Comparison of ENCODE assay signal across 12 cellular contexts in genomic region chr3:146222204-146223046, GRCh38. TPM values are rescaled to one million over a fixed set of nuclear protein-coding genes. Genes with fewer than 3 reads are reported as not detected.
A peak's percentile ranks its signal among the peaks of the same experiment; 100 is the strongest.
DNase-seq lines count a peak whose midpoint lies in the region; ATAC-seq, FAIRE-seq and TF ChIP-seq lines count a peak whose summit lies in the region.
"Had no signal": no experiment of that assay in that cellular context is flagged by ENCODE, and none has a peak within 500 bp of the region (broad histone marks: within the 10 kb centered on the region; RNA-seq: fewer than 3 reads in every experiment).

No MANE protein-coding gene starts in this region.

- H3K27me3 ChIP-seq in stomach = no peaks in the 10 kb centered on the region

- peak; percentile 69 for FAIRE-seq in islet of Langerhans (lab: Jason Lieb, UNC)

- POLR2A ChIA-PET in activated CD4-positive, alpha-beta T cell treated with anti-CD3 and anti-CD28 coated beads for 36 hours (lab: Charles Lee) = no interaction called here
- POLR2A ChIA-PET in HEK293T (lab: Yijun Ruan, JAX) = no interaction called here

- H3K27me3 Mint-ChIP-seq in activated CD4-positive, alpha-beta T cell treated with anti-CD3 and anti-CD28 coated beads for 36 hours = peaks cover 5% of the 10 kb centered on the region

- peak; percentile 74 for DNase-seq in LoVo (ENCODE audit: low spot score)
- DNase-seq in choroid plexus epithelial cell (ENCODE audit: low read depth) = peak; percentile 63
- DNase-seq in stomach = no peak
- no peak for DNase-seq in activated CD4-positive, alpha-beta T cell treated with anti-CD3 and anti-CD28 coated beads for 36 hours
- DNase-seq in HEK293T (ENCODE audit: extremely low spot score) = no peak
- DNase-seq: activated T-cell treated with anti-CD3 and anti-CD28 coated beads, Interleukin-2, amount 50 U/mL, for 1 hour; NCI-H2029; T-helper 17 cell had no signal

- H3K27ac ChIP-seq in stomach = peak overlapping the region in 3 of 5 donors; percentile 29 to 58 (median 40)
- H3K27ac ChIP-seq: epithelial cell of prostate had no signal

- H3K4me3 Mint-ChIP-seq in activated CD4-positive, alpha-beta T cell treated with anti-CD3 and anti-CD28 coated beads for 36 hours = no peak overlapping the region
- H3K4me3 Mint-ChIP-seq: T-helper 17 cell had no signal

- ATAC-seq in GM21423 (IDR thresholded peaks at IDR 0.05; ENCODE audit: unreplicated experiment) (no peak), GM18858 (IDR thresholded peaks at IDR 0.05; ENCODE audit: unreplicated experiment) (no peak)
- ATAC-seq in activated CD4-positive, alpha-beta T cell treated with anti-CD3 and anti-CD28 coated beads for 36 hours = no peak
- ATAC-seq: T-helper 17 cell had no signal

- H3K9me3 ChIP-seq in stomach = no peaks in the 10 kb centered on the region

- no peaks in the 10 kb centered on the region for H3K36me3 Mint-ChIP-seq in activated CD4-positive, alpha-beta T cell treated with anti-CD3 and anti-CD28 coated beads for 36 hours (ENCODE audit: low read depth)

- no peaks in the 10 kb centered on the region for H3K9me3 Mint-ChIP-seq in activated CD4-positive, alpha-beta T cell treated with anti-CD3 and anti-CD28 coated beads for 36 hours (ENCODE audit: low read depth)

- 43 to 56% (median 52%) methylated on average over 9 of the region's 9 CpGs for WGBS in stomach, 5 donors

- H3K36me3 ChIP-seq in stomach = peaks cover 0 to 6% (median 0%) of the 10 kb centered on the region in 4 donors

- CTCF ChIA-PET in activated CD4-positive, alpha-beta T cell treated with anti-CD3 and anti-CD28 coated beads for 36 hours (lab: Charles Lee) = no interaction called here
- CTCF ChIA-PET in HEK293T (lab: Yijun Ruan, JAX) = interaction anchor here (1.8 kb wide), 1 partner anchor 33 kb away, joined by 5 read pairs; no protein-coding TSS in a partner anchor

- no peak overlapping the region for H3K27ac Mint-ChIP-seq in activated CD4-positive, alpha-beta T cell treated with anti-CD3 and anti-CD28 coated beads for 36 hours
- H3K27ac Mint-ChIP-seq: T-helper 17 cell had no signal

- TF ChIP-seq POLR2A in stomach (IDR thresholded peaks at IDR 0.05) = no peak

- H3K4me1 ChIP-seq in stomach = peaks cover 0 to 51% (median 22%) of the 10 kb centered on the region in 4 donors

- peak; percentile 5 for TF ChIP-seq CTCF in choroid plexus epithelial cell (conservative IDR thresholded peaks at IDR 0.05; ENCODE audit: low read depth, low read length)
- no peak for TF ChIP-seq CTCF in stomach (IDR thresholded peaks at IDR 0.05)

- no peak for TF ChIP-seq EP300 in stomach (IDR thresholded peaks at IDR 0.05)

- no peaks in the 10 kb centered on the region for H3K4me1 Mint-ChIP-seq in activated CD4-positive, alpha-beta T cell treated with anti-CD3 and anti-CD28 coated beads for 36 hours

- H3K4me3 ChIP-seq in choroid plexus epithelial cell (ENCODE audit: low read depth, low read length) (no peak overlapping the region), stomach (no peak overlapping the region)

- intact Hi-C loops in stomach (cut with DNase I; ENCODE audit: low total_unique reads) = loop anchor here (5.0 kb wide), 1 partner anchor 105 kb away; no protein-coding TSS in a partner anchor
- intact Hi-C loops in activated CD4-positive, alpha-beta T cell treated with anti-CD3 and anti-CD28 coated beads for 36 hours (cut with DNase I, micrococcal nuclease) = no loop called here

TF ChIP-seq in HEK293T, 16 proteins besides CTCF, POLR2A, EP300 and RAD21:
- no peak for TF ChIP-seq TARDBP (IDR thresholded peaks at IDR 0.05)
- no peak for TF ChIP-seq NFRKB (IDR thresholded peaks at IDR 0.05)
- no peak for TF ChIP-seq FOXM1 (IDR thresholded peaks at IDR 0.05; ENCODE audit: borderline replicate concordance)
- no peak for TF ChIP-seq ARNT (IDR thresholded peaks at IDR 0.05)
- TF ChIP-seq, protein P1, sequence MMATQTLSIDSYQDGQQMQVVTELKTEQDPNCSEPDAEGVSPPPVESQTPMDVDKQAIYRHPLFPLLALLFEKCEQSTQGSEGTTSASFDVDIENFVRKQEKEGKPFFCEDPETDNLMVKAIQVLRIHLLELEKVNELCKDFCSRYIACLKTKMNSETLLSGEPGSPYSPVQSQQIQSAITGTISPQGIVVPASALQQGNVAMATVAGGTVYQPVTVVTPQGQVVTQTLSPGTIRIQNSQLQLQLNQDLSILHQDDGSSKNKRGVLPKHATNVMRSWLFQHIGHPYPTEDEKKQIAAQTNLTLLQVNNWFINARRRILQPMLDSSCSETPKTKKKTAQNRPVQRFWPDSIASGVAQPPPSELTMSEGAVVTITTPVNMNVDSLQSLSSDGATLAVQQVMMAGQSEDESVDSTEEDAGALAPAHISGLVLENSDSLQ (IDR thresholded peaks at IDR 0.05) = no peak
- TF ChIP-seq SUZ12 (IDR thresholded peaks at IDR 0.05) = no peak
- no peak for TF ChIP-seq FOXA1 (IDR thresholded peaks at IDR 0.05)
- TF ChIP-seq HDGF (IDR thresholded peaks at IDR 0.05; ENCODE audit: borderline replicate concordance) = no peak
- TF ChIP-seq CTBP1 (IDR thresholded peaks at IDR 0.05; ENCODE audit: borderline replicate concordance) = no peak
- no peak for TF ChIP-seq ZNF384 (IDR thresholded peaks at IDR 0.05)
- TF ChIP-seq FOXK2 (IDR thresholded peaks at IDR 0.05) = no peak
- no peak for TF ChIP-seq LEF1 (IDR thresholded peaks at IDR 0.05; ENCODE audit: borderline replicate concordance)
- no peak for TF ChIP-seq L3MBTL2 (conservative IDR thresholded peaks at IDR 0.05)
- TF ChIP-seq SP1 (IDR thresholded peaks at IDR 0.05) = no peak
- no peak for TF ChIP-seq ELF4 (IDR thresholded peaks at IDR 0.05)
- no peak for TF ChIP-seq BHLHE40 (IDR thresholded peaks at IDR 0.05; ENCODE audit: borderline replicate concordance)

RNA-seq across cellular contexts. Expression of gene PLSCR4, which starts 28.5 kb away (rescaled TPM):
- 10 to 100 TPM in 4 of 5 donors, 1 to 10 TPM in 1; 6.1 to 76.3 (median 43.2) TPM for total RNA-seq in stomach
- 10 to 100 TPM in 2 of 3 donors, 1 to 10 TPM in 1; 7.3 to 15.0 (median 11.7) TPM for polyA plus RNA-seq in stomach
- total RNA-seq in activated CD4-positive, alpha-beta T cell treated with anti-CD3 and anti-CD28 coated beads for 36 hours = not detected

Comparison
In these comparisons a context has a peak if more than half of its experiments do, and no peak if none do; other contexts are left out.
1. DNase-seq: peak in LoVo (single experiment) and choroid plexus epithelial cell (single experiment); none in stomach (single experiment), activated CD4-positive, alpha-beta T cell treated with anti-CD3 and anti-CD28 coated beads for 36 hours (single experiment) and HEK293T (single experiment).
2. RNA of gene PLSCR4, which starts 28.5 kb away (total RNA-seq): 6.1 to 76.3 TPM in stomach; not detected in activated CD4-positive, alpha-beta T cell treated with anti-CD3 and anti-CD28 coated beads for 36 hours; every median in the first group is over 4 times any median in the second.